ENCODE assay signal across 1 cellular context in genomic region chr2:231376857-231377256, GRCh38.
TF ChIP-seq lines count a peak whose summit lies in the region.

No MANE protein-coding gene starts in this region.

TF ChIP-seq in HepG2, 621 proteins besides CTCF, POLR2A, EP300 and RAD21 (continued from another document):
- no peak for TF ChIP-seq ZSCAN5A (CRISPR knock-in tag; IDR thresholded peaks at IDR 0.05; ENCODE audit: borderline replicate concordance)
